ENCODE assay signal across 8 cellular contexts in genomic region chr4:183314336-183314735, GRCh38. TPM values are rescaled to one million over a fixed set of nuclear protein-coding genes. Genes with fewer than 3 reads are reported as not detected.
"Had no signal": no experiment of that assay in that cellular context is flagged by ENCODE, and none has a peak within 500 bp of the region (broad histone marks: within the 10 kb centered on the region; RNA-seq: fewer than 3 reads in every experiment).

No MANE protein-coding gene starts in this region.

- H3K4me1 Mint-ChIP-seq: IgD-negative memory B cell had no signal

- H3K4me3 Mint-ChIP-seq: IgD-negative memory B cell had no signal

- H3K9me3 Mint-ChIP-seq: IgD-negative memory B cell had no signal

- H3K36me3 Mint-ChIP-seq: IgD-negative memory B cell had no signal

- H3K4me3 ChIP-seq: K562 had no signal

- H3K27ac ChIP-seq: HL-60 had no signal

- FAIRE-seq: HepG2, HTR-8/SVneo, K562 had no signal

- DNase-seq: IMR-90 had no signal

- H3K27ac Mint-ChIP-seq: IgD-negative memory B cell had no signal

RNA-seq across cellular contexts. Expression of gene CLDN22, which starts 5.7 kb away (rescaled TPM):
- total RNA-seq: HepG2, HT-29, HT1080, IMR-90, K562 had no signal
- polyA plus RNA-seq: IgD-negative memory B cell, IMR-90 had no signal

RNA-seq across cellular contexts. Expression of gene CLDN24, which starts 7.9 kb away (rescaled TPM):
- total RNA-seq: HepG2, HT-29, HT1080, IMR-90, K562 had no signal
- polyA plus RNA-seq: HepG2, IgD-negative memory B cell, IMR-90, K562 had no signal
